In genomic region chr2:191020742-191021381, GRCh38 we compare ENCODE assay signal across 8 cellular contexts. TPM values are rescaled to one million over a fixed set of nuclear protein-coding genes. Genes with fewer than 3 reads are reported as not detected.
DNase-seq lines count a peak whose midpoint lies in the region; TF ChIP-seq lines count a peak whose summit lies in the region.

No MANE protein-coding gene starts in this region.

- H3K4me1 Mint-ChIP-seq in HFFc6 (ENCODE audit: low read depth) = peaks cover 14% of the 10 kb centered on the region

- H3K4me3 ChIP-seq in MG63 (peak overlapping the region; percentile 65), retinal pigment epithelial cell (ENCODE audit: low read length) (peak overlapping the region; percentile 82)

- H3K27me3 Mint-ChIP-seq in HFFc6 (ENCODE audit: insufficient read depth) = no peaks in the 10 kb centered on the region

- H3K36me3 Mint-ChIP-seq in HFFc6 (ENCODE audit: low read depth) = no peaks in the 10 kb centered on the region

- H3K9me3 ChIP-seq in MG63 = no peaks in the 10 kb centered on the region

- TF ChIP-seq CTCF in HFFc6 (IDR thresholded peaks at IDR 0.05) (no peak), retinal pigment epithelial cell (conservative IDR thresholded peaks at IDR 0.05; ENCODE audit: low read depth, low read length) (no peak)

- no peaks in the 10 kb centered on the region for H3K27me3 ChIP-seq in MG63

- no peaks in the 10 kb centered on the region for H3K9me3 Mint-ChIP-seq in HFFc6

- H3K27ac Mint-ChIP-seq in HFFc6 = no peak overlapping the region

- DNase-seq in NCI-H82 (lab: John Stamatoyannopoulos, UW) (peak; percentile 62), NCI-H82 treated with DMSO at 0.1 percent for 48 hours (lab: John Stamatoyannopoulos, UW; ENCODE audit: unreplicated experiment) (no peak), HFFc6 (peak; percentile 80), MG63 (peak; percentile 39), glomerular visceral epithelial cell (ENCODE audit: extremely low spot score) (peak; percentile 53), retinal pigment epithelial cell (ENCODE audit: low read depth) (no peak), NCI-H1694 treated with DMSO at 0.1 percent for 48 hours (lab: John Stamatoyannopoulos, UW) (no peak)
- DNase-seq in activated T-cell treated with anti-CD3 and anti-CD28 coated beads, Interleukin-2, amount 50 U/mL, for 48 hours = peak; percentile 80 to 82

- H3K4me3 Mint-ChIP-seq in HFFc6 = no peak overlapping the region

- no peaks in the 10 kb centered on the region for H3K36me3 ChIP-seq in MG63

RNA-seq across cellular contexts. Expression of gene STAT1, which starts 6.9 kb away (rescaled TPM):
- 100 to 1,000 TPM in 4 of 6 experiments, 10 to 100 TPM in 2; 91.6 to 154 (median 138) TPM for total RNA-seq in HFFc6 (2021; fragmentation: NEBNext Ultra II Directional; extraction: Animal tissue kit (Norgen Biotek cat#: 25700))
- total RNA-seq in MG63 (2014; rRNA removed; shearing (Covaris generic); ENCODE audit: low replicate concordance) = 143 and 165 TPM in 2 replicates

Comparison
In these comparisons a context has a peak if more than half of its experiments do, and no peak if none do; other contexts are left out.
1. DNase-seq: peak in NCI-H82 (single experiment), HFFc6 (single experiment), MG63 (single experiment), activated T-cell treated with anti-CD3 and anti-CD28 coated beads, Interleukin-2, amount 50 U/mL, for 48 hours (2 of 2) and glomerular visceral epithelial cell (single experiment); none in NCI-H82 treated with DMSO at 0.1 percent for 48 hours (single experiment), retinal pigment epithelial cell (single experiment) and NCI-H1694 treated with DMSO at 0.1 percent for 48 hours (single experiment).